1 cellular context compared by ENCODE assay signal in the genomic region with DNA sequence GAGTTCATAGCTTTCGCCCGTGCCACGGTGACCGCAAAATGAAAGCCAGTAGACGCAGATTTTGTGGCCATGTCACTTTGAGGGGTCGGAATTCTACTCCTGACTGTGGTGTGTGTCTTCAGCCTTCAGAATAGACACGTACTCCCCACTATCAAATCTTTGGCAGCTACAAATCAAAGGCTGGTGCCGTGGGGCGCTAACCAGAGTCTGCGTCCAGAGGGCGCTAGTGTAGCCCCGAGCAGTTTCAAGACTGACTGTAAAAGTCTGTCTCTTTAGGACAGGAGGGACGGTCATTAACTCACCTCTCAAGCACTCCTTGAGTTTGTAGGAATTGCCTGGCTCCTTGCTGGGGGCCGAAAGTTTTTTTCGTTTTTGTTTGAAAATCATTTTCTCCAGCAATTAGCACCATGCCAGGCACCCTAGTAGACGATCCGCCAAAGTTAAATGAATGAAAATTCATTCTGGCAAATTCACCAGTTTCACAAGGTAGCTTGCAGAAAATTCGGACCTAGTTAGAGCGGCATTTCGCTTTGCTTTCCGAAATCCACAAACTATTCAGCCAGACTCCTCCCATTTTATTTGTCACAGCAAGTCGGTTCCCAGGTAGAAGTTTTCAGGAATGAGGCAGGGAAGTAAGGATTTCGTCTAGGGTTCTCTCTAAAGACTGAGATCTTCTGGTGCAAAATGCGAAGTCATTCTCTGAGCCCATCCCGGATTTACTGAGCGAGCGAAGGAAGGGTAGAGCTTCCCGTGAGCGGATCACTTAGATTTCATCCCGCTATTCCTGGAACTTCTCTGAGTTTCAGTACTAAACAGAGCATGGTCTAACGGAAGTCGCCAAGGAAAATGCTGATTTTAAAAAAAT.
TF ChIP-seq lines count a peak whose summit lies in the region.

No MANE protein-coding gene starts in this region.

TF ChIP-seq in endothelial cell of umbilical vein, 7 proteins besides CTCF, POLR2A, EP300 and RAD21 (continued from another document):
- TF ChIP-seq EZH2 (IDR thresholded peaks at IDR 0.05; ENCODE audit: borderline replicate concordance, low read depth, low read length, severe bottlenecking), result no peak
- no peak for TF ChIP-seq MYC (IDR thresholded peaks at IDR 0.05; ENCODE audit: low read depth, low read length)
- no peak for TF ChIP-seq POLR2AphosphoS5 (IDR thresholded peaks at IDR 0.05; ENCODE audit: insufficient read depth, low read depth, low read length)
- TF ChIP-seq, protein P1, sequence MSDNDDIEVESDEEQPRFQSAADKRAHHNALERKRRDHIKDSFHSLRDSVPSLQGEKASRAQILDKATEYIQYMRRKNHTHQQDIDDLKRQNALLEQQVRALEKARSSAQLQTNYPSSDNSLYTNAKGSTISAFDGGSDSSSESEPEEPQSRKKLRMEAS (IDR thresholded peaks at IDR 0.05; ENCODE audit: insufficient read depth, insufficient read length), result no peak
